18 cellular contexts compared by ENCODE assay signal in the genomic region with DNA sequence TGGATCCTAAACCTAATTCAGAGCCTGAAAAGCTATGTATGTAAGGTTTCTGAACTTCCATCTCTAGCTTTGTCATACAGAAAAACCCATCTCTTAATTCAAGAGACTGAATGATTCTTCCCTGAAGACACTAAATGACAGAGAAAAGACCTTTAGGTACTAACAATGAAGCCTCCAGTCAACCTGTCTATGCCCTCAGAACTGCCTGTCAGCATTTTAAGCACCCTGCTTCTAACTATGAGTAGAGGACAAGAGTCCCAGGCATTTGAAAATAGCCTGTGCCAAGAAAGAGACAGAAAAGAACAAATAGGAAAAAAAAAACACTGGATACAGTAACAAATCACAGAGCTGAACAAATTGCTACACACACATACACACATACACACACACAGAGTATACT. TPM values are rescaled to one million over a fixed set of nuclear protein-coding genes. Genes with fewer than 3 reads are reported as not detected.
DNase-seq lines count a peak whose midpoint lies in the region; ATAC-seq, FAIRE-seq and TF ChIP-seq lines count a peak whose summit lies in the region.
"Had no signal": no experiment of that assay in that cellular context is flagged by ENCODE, and none has a peak within 500 bp of the region (broad histone marks: within the 10 kb centered on the region; RNA-seq: fewer than 3 reads in every experiment).

No MANE protein-coding gene starts in this region.

- no peak overlapping the region for H3K4me3 ChIP-seq in mammary epithelial cell (replicated peaks in 1 of 3; ENCODE audit: insufficient read depth in 1 of 3, low read depth in 2 of 3, low read length in 3 of 3)
- no peak overlapping the region for H3K4me3 ChIP-seq in OCI-LY1 (ENCODE audit: low read depth, low read length, poor library complexity, severe bottlenecking)
- H3K4me3 ChIP-seq in left lung = no peak overlapping the region
- H3K4me3 ChIP-seq: BLaER1 treated with 17β-estradiol and CSF1 and Interleukin-3, amounts not matched to agents 10 nM and 100 nM; GM12878 had no signal

- H3K36me3 ChIP-seq in mammary epithelial cell (ENCODE audit: insufficient read depth, low read length) = no peaks in the 10 kb centered on the region
- H3K36me3 ChIP-seq in OCI-LY1 (ENCODE audit: insufficient read depth, low read length) = no peaks in the 10 kb centered on the region
- no peaks in the 10 kb centered on the region for H3K36me3 ChIP-seq in left lung
- H3K36me3 ChIP-seq: BLaER1 treated with 17β-estradiol and CSF1 and Interleukin-3, amounts not matched to agents 10 nM and 100 nM had no signal

- peaks cover 84% of the 10 kb centered on the region for H3K79me2 ChIP-seq in mammary epithelial cell (ENCODE audit: insufficient read depth, low read length)
- peaks cover 56% of the 10 kb centered on the region for H3K79me2 ChIP-seq in OCI-LY1 (ENCODE audit: insufficient read depth, low read length)

- DNase-seq in MCF 10A (ENCODE audit: unreplicated experiment) (no peak), mammary epithelial cell (no peak), left lung (no peak), Kasumi-1 (lab: John Stamatoyannopoulos, UW) (no peak), frontal cortex (ENCODE audit: low spot score in 2 of 2) (no peak)
- DNase-seq: AML-193; CD4-positive, CD25-positive, alpha-beta regulatory T cell; DMS79; HCEC 1CT had no signal

- H3K9me3 ChIP-seq in mammary epithelial cell (replicated peaks; ENCODE audit: insufficient read depth, low read length) (peaks cover 2% of the 10 kb centered on the region), OCI-LY1 (ENCODE audit: low read length) (no peaks in the 10 kb centered on the region), left lung (no peaks in the 10 kb centered on the region)

- intact Hi-C loops in MCF 10A (cut with micrococcal nuclease) = no loop called here
- intact Hi-C loops in mammary epithelial cell (cut with micrococcal nuclease) = no loop called here
- intact Hi-C loops in left lung (cut with DNase I) = no loop called here

- no peaks in the 10 kb centered on the region for H3K4me1 Mint-ChIP-seq in MCF 10A (ENCODE audit: insufficient read depth, unreplicated experiment)
- peaks cover 73% of the 10 kb centered on the region for H3K4me1 Mint-ChIP-seq in stimulated activated memory B cell treated with anti-CD40 and anti-IgM and Interleukin-4, amounts not matched to agents 10 μg/mL and 1 μg/mL and 100 μg/mL, for 72 hours

- H3K27ac Mint-ChIP-seq in MCF 10A (ENCODE audit: low read depth, unreplicated experiment) = peak overlapping the region; percentile 52
- H3K27ac Mint-ChIP-seq in stimulated activated memory B cell treated with anti-CD40 and anti-IgM and Interleukin-4, amounts not matched to agents 10 μg/mL and 1 μg/mL and 100 μg/mL, for 72 hours = peak overlapping the region; percentile 69
- H3K27ac Mint-ChIP-seq: CD4-positive, CD25-positive, alpha-beta regulatory T cell had no signal

- POLR2A ChIA-PET in MCF 10A (lab: Yijun Ruan, JAX) = interaction anchor here (0.6 to 1.5 kb wide), 6 partner anchors 8 to 57 kb away, joined by 3 to 4 read pairs (median 3); no protein-coding TSS in a partner anchor

- H3K4me3 Mint-ChIP-seq in MCF 10A (ENCODE audit: unreplicated experiment) = no peak overlapping the region
- H3K4me3 Mint-ChIP-seq in stimulated activated memory B cell treated with anti-CD40 and anti-IgM and Interleukin-4, amounts not matched to agents 10 μg/mL and 1 μg/mL and 100 μg/mL, for 72 hours = no peak overlapping the region
- H3K4me3 Mint-ChIP-seq: CD4-positive, CD25-positive, alpha-beta regulatory T cell had no signal

- ATAC-seq in left lung (peak; percentile 39), GM18873 (IDR thresholded peaks at IDR 0.05; ENCODE audit: low FRiP score, unreplicated experiment) (no peak)
- ATAC-seq in stimulated activated memory B cell treated with anti-CD40 and anti-IgM and Interleukin-4, amounts not matched to agents 10 μg/mL and 1 μg/mL and 100 μg/mL, for 72 hours = no peak
- ATAC-seq: GM12878 had no signal

- no peaks in the 10 kb centered on the region for H3K36me3 Mint-ChIP-seq in MCF 10A (ENCODE audit: insufficient read depth, unreplicated experiment)
- peaks cover 50% of the 10 kb centered on the region for H3K36me3 Mint-ChIP-seq in stimulated activated memory B cell treated with anti-CD40 and anti-IgM and Interleukin-4, amounts not matched to agents 10 μg/mL and 1 μg/mL and 100 μg/mL, for 72 hours

- H3K4me1 ChIP-seq in mammary epithelial cell (ENCODE audit: insufficient read depth, low read length) (peaks cover 3% of the 10 kb centered on the region), OCI-LY1 (ENCODE audit: insufficient read depth, low read length, severe bottlenecking) (peaks cover 28% of the 10 kb centered on the region), left lung (no peaks in the 10 kb centered on the region)

- no peak for FAIRE-seq in frontal cortex (lab: Jason Lieb, UNC)
- FAIRE-seq: GM12878, GM18507, H1, HTR-8/SVneo had no signal

- CTCF ChIA-PET in MCF 10A (lab: Yijun Ruan, JAX) (interaction anchor here (0.6 to 2.3 kb wide), 7 partner anchors 8 to 818 kb away, joined by 3 to 11 read pairs (median 4); no protein-coding TSS in a partner anchor), mammary epithelial cell (lab: Charles Lee; ENCODE audit: low non-redundant PET) (no interaction called here)

- in situ Hi-C loops in mammary epithelial cell (cut with MboI; ENCODE audit: low sequenced_read_pairs in 2 of 2) = loop anchor here in 1 of 2 donors (25.0 kb wide), 1 partner anchor 552 kb away; no protein-coding TSS in a partner anchor

- no peaks in the 10 kb centered on the region for H3K27me3 Mint-ChIP-seq in MCF 10A (ENCODE audit: insufficient read depth, unreplicated experiment)
- no peaks in the 10 kb centered on the region for H3K27me3 Mint-ChIP-seq in stimulated activated memory B cell treated with anti-CD40 and anti-IgM and Interleukin-4, amounts not matched to agents 10 μg/mL and 1 μg/mL and 100 μg/mL, for 72 hours
- H3K27me3 Mint-ChIP-seq: CD4-positive, CD25-positive, alpha-beta regulatory T cell had no signal

- H4K20me1 ChIP-seq in mammary epithelial cell (ENCODE audit: insufficient read depth, low read length) (no peaks in the 10 kb centered on the region), OCI-LY1 (ENCODE audit: insufficient read depth, low read length) (no peaks in the 10 kb centered on the region)
- H4K20me1 ChIP-seq: BLaER1 treated with 17β-estradiol and CSF1 and Interleukin-3, amounts not matched to agents 10 nM and 100 nM had no signal

- BruUV-seq in MCF 10A (replicated peaks; lab: Mats Ljungman, UMichigan) = no TSS peak
- BruUV-seq in mammary epithelial cell (replicated peaks; lab: Mats Ljungman, UMichigan) = no TSS peak

- H3K9ac ChIP-seq in mammary epithelial cell (ENCODE audit: insufficient read depth, low read length) (no peak overlapping the region), OCI-LY1 (ENCODE audit: low read length) (no peak overlapping the region)
- H3K9ac ChIP-seq: BLaER1 treated with 17β-estradiol and CSF1 and Interleukin-3, amounts not matched to agents 10 nM and 100 nM had no signal

- H2AFZ ChIP-seq in mammary epithelial cell (ENCODE audit: low read depth, low read length) (no peak overlapping the region), OCI-LY1 (ENCODE audit: low read length) (no peak overlapping the region)

- H3K9me3 Mint-ChIP-seq in MCF 10A (ENCODE audit: unreplicated experiment) = peaks cover 5% of the 10 kb centered on the region
- H3K9me3 Mint-ChIP-seq in stimulated activated memory B cell treated with anti-CD40 and anti-IgM and Interleukin-4, amounts not matched to agents 10 μg/mL and 1 μg/mL and 100 μg/mL, for 72 hours = peaks cover 5% of the 10 kb centered on the region

- no peaks in the 10 kb centered on the region for H3K9me2 ChIP-seq in OCI-LY1 (ENCODE audit: low read depth, low read length)

- H3K4me2 ChIP-seq in mammary epithelial cell (ENCODE audit: insufficient read depth, low read depth, low read length) (no peak overlapping the region), OCI-LY1 (ENCODE audit: low read length) (no peak overlapping the region)
- H3K4me2 ChIP-seq: BLaER1 treated with 17β-estradiol and CSF1 and Interleukin-3, amounts not matched to agents 10 nM and 100 nM had no signal

- no peak overlapping the region for H3K27ac ChIP-seq in mammary epithelial cell (ENCODE audit: insufficient read depth, low read depth, low read length)
- peak overlapping the region; percentile 25 for H3K27ac ChIP-seq in OCI-LY1 (ENCODE audit: low read depth, low read length, poor library complexity, severe bottlenecking)
- no peak overlapping the region for H3K27ac ChIP-seq in left lung
- H3K27ac ChIP-seq: 22Rv1; BLaER1 treated with 17β-estradiol and CSF1 and Interleukin-3, amounts not matched to agents 10 nM and 100 nM had no signal

- dilution Hi-C loops in mammary epithelial cell (cut with HindIII; ENCODE audit: low sequenced_read_pairs) = no loop called here

- H3F3A ChIP-seq in OCI-LY1 (ENCODE audit: insufficient read depth, low read length) = no peaks in the 10 kb centered on the region

- H3K27me3 ChIP-seq in mammary epithelial cell (ENCODE audit: insufficient read depth, low read length) (no peaks in the 10 kb centered on the region), OCI-LY1 (ENCODE audit: insufficient read depth, low read length) (no peaks in the 10 kb centered on the region), left lung (no peaks in the 10 kb centered on the region)
- H3K27me3 ChIP-seq: BLaER1 treated with 17β-estradiol and CSF1 and Interleukin-3, amounts not matched to agents 10 nM and 100 nM had no signal

- TF ChIP-seq CTCF in MCF 10A (IDR thresholded peaks at IDR 0.05; ENCODE audit: unreplicated experiment) (no peak), mammary epithelial cell (conservative IDR thresholded peaks at IDR 0.05 in 1 of 2, IDR thresholded peaks at IDR 0.05 in 1 of 2; ENCODE audit: extremely low read depth in 1 of 2, insufficient read depth in 1 of 2, low read depth in 1 of 2, low read length in 2 of 2) (no peak), OCI-LY1 (IDR thresholded peaks at IDR 0.05; ENCODE audit: low read length) (no peak), left lung (IDR thresholded peaks at IDR 0.05) (no peak)

RNA-seq across cellular contexts. Expression of gene AP1S3, which starts 48.6 kb away (rescaled TPM):
- total RNA-seq in MCF 10A (2022) = 56.9 and 57.7 TPM in 2 replicates
- total RNA-seq in mammary epithelial cell = 10 to 100 TPM; 32.0 to 41.1 TPM
- polyA plus RNA-seq in mammary epithelial cell = 26.0 TPM
- polyA minus RNA-seq in mammary epithelial cell = 20.5 TPM
- 10 to 100 TPM; 21.8 to 23.4 TPM for total RNA-seq in left lung
- total RNA-seq in frontal cortex = 2.0 TPM
